Comparison of ENCODE assay signal across 21 cellular contexts in the genomic region with DNA sequence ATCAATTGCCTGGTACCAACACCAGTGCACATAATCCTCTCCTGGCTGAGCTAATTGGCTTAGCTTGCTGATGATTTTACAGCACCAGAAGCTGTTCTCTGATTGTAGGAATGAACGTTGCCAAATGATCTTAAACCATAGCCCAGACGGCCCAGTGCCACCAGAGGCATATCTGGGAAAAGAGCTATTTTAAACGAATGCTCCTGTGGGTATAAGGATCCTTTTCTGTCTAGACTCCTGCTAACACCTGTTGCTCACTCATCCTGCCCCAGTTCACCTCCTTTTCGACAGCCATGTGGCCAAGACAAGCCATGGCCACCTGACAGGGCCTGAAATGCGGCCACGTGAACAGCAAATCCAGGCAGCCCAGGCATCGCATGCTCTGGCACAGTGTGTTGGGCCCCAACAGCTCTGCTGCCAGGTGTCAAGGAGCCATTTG.
"Had no signal": no experiment of that assay in that cellular context is flagged by ENCODE, and none has a peak within 500 bp of the region (broad histone marks: within the 10 kb centered on the region; RNA-seq: fewer than 3 reads in every experiment).

No MANE protein-coding gene starts in this region.

- H3K4me1 ChIP-seq: pancreas, vagina had no signal

- H3K4me1 Mint-ChIP-seq: activated naive CD8-positive, alpha-beta T cell treated with anti-CD3 and anti-CD28 coated beads, Interleukin-2, amount 50 U/mL, for 24 hours; immature natural killer cell; mesothelial cell of epicardium; natural killer cell; T-helper 17 cell had no signal

- H3K4me3 ChIP-seq: hepatocyte, pancreas, thoracic aorta, vagina had no signal

- DNase-seq: activated CD4-positive, alpha-beta memory T cell treated with anti-CD3 and anti-CD28 coated beads for 36 hours; activated CD4-positive, alpha-beta T cell treated with anti-CD3 and anti-CD28 coated beads for 48 hours; activated effector memory CD4-positive, alpha-beta T cell treated with anti-CD3 and anti-CD28 coated beads, Interleukin-2, amount 50 U/mL, for 16 hours; activated naive CD4-positive, alpha-beta T cell treated with anti-CD3 and anti-CD28 coated beads, Interleukin-2, amount 50 U/mL, for 16 hours; activated naive CD8-positive, alpha-beta T cell treated with anti-CD3 and anti-CD28 coated beads, Interleukin-2, amount 50 U/mL, for 24 hours; effector CD4-positive, alpha-beta T cell; foreskin fibroblast; immature natural killer cell; natural killer cell; pancreas; stimulated activated CD4-positive, alpha-beta T cell treated with anti-CD3 and anti-CD28 coated beads, Interleukin-4, amount 100 ng/mL, for 24 hours; stimulated activated naive CD4-positive, alpha-beta T cell treated with Interleukin-2 at 50 U/mL for 16 hours; T-helper 17 cell had no signal

- H3K36me3 Mint-ChIP-seq: activated CD4-positive, alpha-beta memory T cell treated with anti-CD3 and anti-CD28 coated beads for 36 hours; immature natural killer cell; natural killer cell; type B pancreatic cell had no signal

- H3K36me3 ChIP-seq: pancreas, thoracic aorta, vagina had no signal

- H3K4me3 Mint-ChIP-seq: activated CD4-positive, alpha-beta memory T cell treated with anti-CD3 and anti-CD28 coated beads for 36 hours; activated naive CD8-positive, alpha-beta T cell treated with anti-CD3 and anti-CD28 coated beads, Interleukin-2, amount 50 U/mL, for 24 hours; dendritic cell treated with granulocyte-macrophage colony-stimulating factor and Interleukin-4, amounts not matched to agents 40 ng/mL and 50 ng/mL, for 4 days; immature natural killer cell; mesothelial cell of epicardium; natural killer cell; T-helper 17 cell; type B pancreatic cell had no signal

- H2AFZ ChIP-seq: hepatocyte had no signal

- H3K27ac ChIP-seq: hepatocyte, pancreas, thoracic aorta, vagina had no signal

- H3K27ac Mint-ChIP-seq: activated CD4-positive, alpha-beta memory T cell treated with anti-CD3 and anti-CD28 coated beads for 36 hours; activated naive CD8-positive, alpha-beta T cell treated with anti-CD3 and anti-CD28 coated beads, Interleukin-2, amount 50 U/mL, for 24 hours; dendritic cell treated with granulocyte-macrophage colony-stimulating factor and Interleukin-4, amounts not matched to agents 40 ng/mL and 50 ng/mL, for 4 days; immature natural killer cell; mesothelial cell of epicardium; natural killer cell; T-helper 17 cell; type B pancreatic cell had no signal

- H3K27me3 ChIP-seq: hepatocyte, pancreas, vagina had no signal

- H3K27me3 Mint-ChIP-seq: activated CD4-positive, alpha-beta memory T cell treated with anti-CD3 and anti-CD28 coated beads for 36 hours; activated naive CD8-positive, alpha-beta T cell treated with anti-CD3 and anti-CD28 coated beads, Interleukin-2, amount 50 U/mL, for 24 hours; dendritic cell treated with granulocyte-macrophage colony-stimulating factor and Interleukin-4, amounts not matched to agents 40 ng/mL and 50 ng/mL, for 4 days; type B pancreatic cell had no signal

- ATAC-seq: activated naive CD8-positive, alpha-beta T cell treated with anti-CD3 and anti-CD28 coated beads, Interleukin-2, amount 50 U/mL, for 24 hours; left lobe of liver; pancreas; sciatic nerve; T-helper 17 cell had no signal

- H3K4me2 ChIP-seq: hepatocyte had no signal

- H3K9me3 ChIP-seq: pancreas, thoracic aorta, vagina had no signal

- H3K79me2 ChIP-seq: hepatocyte had no signal
